In genomic region chr2:204051476-204051875, GRCh38 we compare ENCODE assay signal across 12 cellular contexts.
DNase-seq lines count a peak whose midpoint lies in the region; ATAC-seq and TF ChIP-seq lines count a peak whose summit lies in the region.
"Had no signal": no experiment of that assay in that cellular context is flagged by ENCODE, and none has a peak within 500 bp of the region (broad histone marks: within the 10 kb centered on the region; RNA-seq: fewer than 3 reads in every experiment).

No MANE protein-coding gene starts in this region.

- no peaks in the 10 kb centered on the region for H3K4me1 ChIP-seq in fibroblast of lung (ENCODE audit: control insufficient read depth, extremely low read depth, insufficient read depth, low read length)
- H3K4me1 ChIP-seq in PC-9 (replicated peaks; ENCODE audit: insufficient read depth) = no peaks in the 10 kb centered on the region

- peaks cover 27% of the 10 kb centered on the region for H3K27me3 Mint-ChIP-seq in T-helper 2 cell treated with Interferon-gamma antibody and Interleukin-4, amounts not matched to agents 5 μg/mL and 100 μg/mL, for 36 hours (ENCODE audit: low read depth)

- TF ChIP-seq CTCF in AG04449 (IDR thresholded peaks at IDR 0.05; ENCODE audit: insufficient read depth, low read length, missing control alignments) (peak; percentile 1), GM20000 (IDR thresholded peaks at IDR 0.05; ENCODE audit: extremely low read depth, missing control alignments) (peak; percentile 5), RWPE1 (conservative IDR thresholded peaks at IDR 0.05; ENCODE audit: low read depth) (no peak), fibroblast of lung (conservative IDR thresholded peaks at IDR 0.05 in 1 of 2, IDR thresholded peaks at IDR 0.05 in 1 of 2; ENCODE audit: low read depth in 1 of 2, low read length in 2 of 2) (peak; percentile 9), PC-9 (conservative IDR thresholded peaks at IDR 0.05) (no peak; the same call in 1 of the 2 replicates)

- no TSS peak for BruUV-seq in PC-9 (replicated peaks; lab: Mats Ljungman, UMichigan)

- POLR2A ChIA-PET in AG04449 (lab: Yijun Ruan, JAX) = no interaction called here
- POLR2A ChIA-PET in RWPE1 (lab: Yijun Ruan, JAX; ENCODE audit: low non-redundant PET) = no interaction called here
- POLR2A ChIA-PET in PC-9 (lab: Charles Lee; ENCODE audit: unreplicated experiment) = no interaction called here

- no peaks in the 10 kb centered on the region for H3K27me3 ChIP-seq in fibroblast of lung (ENCODE audit: control insufficient read depth, insufficient read depth, low read length)
- peaks cover 26% of the 10 kb centered on the region for H3K27me3 ChIP-seq in PC-9 (ENCODE audit: insufficient read depth, low read depth)

- no peak for ATAC-seq in HG03354 (IDR thresholded peaks at IDR 0.05; ENCODE audit: poor library complexity, severe bottlenecking, unreplicated experiment)
- ATAC-seq in GM19351 (IDR thresholded peaks at IDR 0.05; ENCODE audit: unreplicated experiment) = no peak
- ATAC-seq: activated naive CD4-positive, alpha-beta T cell treated with anti-CD3 and anti-CD28 coated beads, Interleukin-2, amount 50 U/mL, for 72 hours; natural killer cell; stimulated activated naive CD8-positive, alpha-beta T cell treated with anti-CD3 and anti-CD28 coated beads, Interleukin-15, amount 100 ng/mL, for 72 hours had no signal

- intact Hi-C loops in PC-9 (cut with micrococcal nuclease; ENCODE audit: unreplicated experiment) = no loop called here

- H3K27ac ChIP-seq in RWPE1 (no peak overlapping the region), fibroblast of lung (ENCODE audit: insufficient read depth, low read length) (no peak overlapping the region), PC-9 (no peak overlapping the region)

- H3K9me3 ChIP-seq in fibroblast of lung (ENCODE audit: control insufficient read depth, insufficient read depth, low read depth, low read length) = no peaks in the 10 kb centered on the region
- H3K9me3 ChIP-seq in PC-9 (ENCODE audit: insufficient read depth, low read depth) = no peaks in the 10 kb centered on the region

- peaks cover 15% of the 10 kb centered on the region for H3K4me1 Mint-ChIP-seq in T-helper 2 cell treated with Interferon-gamma antibody and Interleukin-4, amounts not matched to agents 5 μg/mL and 100 μg/mL, for 36 hours (ENCODE audit: low read depth)

- no peaks in the 10 kb centered on the region for H3K79me2 ChIP-seq in fibroblast of lung (ENCODE audit: control insufficient read depth, insufficient read depth, low read length)
- no peaks in the 10 kb centered on the region for H3K79me2 ChIP-seq in PC-9 (ENCODE audit: low read depth)

- H2AFZ ChIP-seq in fibroblast of lung (ENCODE audit: low read length) (no peak overlapping the region), PC-9 (no peak overlapping the region)

- H3K4me3 ChIP-seq in AG04449 (ENCODE audit: low read depth, low read length) (no peak overlapping the region), fibroblast of lung (replicated peaks in 1 of 4; ENCODE audit: control extremely low read depth in 1 of 4, insufficient read depth in 1 of 4, low read depth in 3 of 4, low read length in 4 of 4) (no peak overlapping the region), PC-9 (no peak overlapping the region)

- CTCF ChIA-PET in AG04449 (lab: Yijun Ruan, JAX) = interaction anchor here (1.6 kb wide), 1 partner anchor 28 kb away, joined by 4 read pairs; no protein-coding TSS in a partner anchor
- CTCF ChIA-PET in RWPE1 (lab: Yijun Ruan, JAX) = no interaction called here
- CTCF ChIA-PET in PC-9 (lab: Charles Lee) = no interaction called here

- no peak overlapping the region for H3K27ac Mint-ChIP-seq in T-helper 2 cell treated with Interferon-gamma antibody and Interleukin-4, amounts not matched to agents 5 μg/mL and 100 μg/mL, for 36 hours
- H3K27ac Mint-ChIP-seq: activated naive CD4-positive, alpha-beta T cell treated with anti-CD3 and anti-CD28 coated beads, Interleukin-2, amount 50 U/mL, for 72 hours; natural killer cell; stimulated activated naive CD8-positive, alpha-beta T cell treated with anti-CD3 and anti-CD28 coated beads, Interleukin-15, amount 100 ng/mL, for 72 hours had no signal

- no peak overlapping the region for H3K4me3 Mint-ChIP-seq in T-helper 2 cell treated with Interferon-gamma antibody and Interleukin-4, amounts not matched to agents 5 μg/mL and 100 μg/mL, for 36 hours
- H3K4me3 Mint-ChIP-seq: natural killer cell; stimulated activated naive CD8-positive, alpha-beta T cell treated with anti-CD3 and anti-CD28 coated beads, Interleukin-15, amount 100 ng/mL, for 72 hours had no signal

- no peaks in the 10 kb centered on the region for H3F3A ChIP-seq in PC-9 (ENCODE audit: insufficient read depth, low read depth)

- no peak for DNase-seq in AG04449 (ENCODE audit: low read depth, low spot score)
- DNase-seq in GM20000 (ENCODE audit: low spot score) = no peak
- DNase-seq in RWPE1 (ENCODE audit: low spot score) = peak; percentile 6
- DNase-seq in fibroblast of lung (ENCODE audit: low read depth in 2 of 2) = no peak
- no peak for DNase-seq in PC-9
- no peak for DNase-seq in T-helper 2 cell treated with Interferon-gamma antibody and Interleukin-4, amounts not matched to agents 5 μg/mL and 100 μg/mL, for 36 hours (ENCODE audit: low spot score)
- DNase-seq: effector memory CD4-positive, alpha-beta T cell; natural killer cell; stimulated activated naive CD8-positive, alpha-beta T cell treated with anti-CD3 and anti-CD28 coated beads, Interleukin-15, amount 100 ng/mL, for 72 hours had no signal

- H3K9me2 ChIP-seq in PC-9 (ENCODE audit: insufficient read depth) = no peaks in the 10 kb centered on the region

- no peaks in the 10 kb centered on the region for H4K20me1 ChIP-seq in fibroblast of lung (ENCODE audit: control insufficient read depth, extremely low read depth, insufficient read depth, low read length)
- H4K20me1 ChIP-seq in PC-9 (ENCODE audit: insufficient read depth) = no peaks in the 10 kb centered on the region

- no peaks in the 10 kb centered on the region for H3K9me3 Mint-ChIP-seq in T-helper 2 cell treated with Interferon-gamma antibody and Interleukin-4, amounts not matched to agents 5 μg/mL and 100 μg/mL, for 36 hours
- H3K9me3 Mint-ChIP-seq: natural killer cell had no signal

- H3K4me2 ChIP-seq in fibroblast of lung (ENCODE audit: extremely low read depth, insufficient read depth, low read length) (no peak overlapping the region), PC-9 (no peak overlapping the region)

- no peak overlapping the region for H3K9ac ChIP-seq in fibroblast of lung (ENCODE audit: insufficient read depth, low read length)

- H3K36me3 ChIP-seq in fibroblast of lung (ENCODE audit: control insufficient read depth, insufficient read depth, low read length) (no peaks in the 10 kb centered on the region), PC-9 (ENCODE audit: low read depth) (no peaks in the 10 kb centered on the region)

- H3K36me3 Mint-ChIP-seq in T-helper 2 cell treated with Interferon-gamma antibody and Interleukin-4, amounts not matched to agents 5 μg/mL and 100 μg/mL, for 36 hours (ENCODE audit: low read depth) = no peaks in the 10 kb centered on the region
- H3K36me3 Mint-ChIP-seq: activated naive CD4-positive, alpha-beta T cell treated with anti-CD3 and anti-CD28 coated beads, Interleukin-2, amount 50 U/mL, for 72 hours; natural killer cell had no signal

Comparison
In these comparisons a context has a peak if more than half of its experiments do, and no peak if none do; other contexts are left out.
1. CTCF ChIP-seq: peak in AG04449 (single experiment), GM20000 (single experiment) and fibroblast of lung (2 of 2); none in RWPE1 (single experiment) and PC-9 (single experiment).